In genomic region chr11:64629103-64629502, GRCh38 we compare ENCODE assay signal across 22 cellular contexts. TPM values are rescaled to one million over a fixed set of nuclear protein-coding genes. Genes with fewer than 3 reads are reported as not detected.
DNase-seq lines count a peak whose midpoint lies in the region; ATAC-seq and TF ChIP-seq lines count a peak whose summit lies in the region.
"Had no signal": no experiment of that assay in that cellular context is flagged by ENCODE, and none has a peak within 500 bp of the region (broad histone marks: within the 10 kb centered on the region; RNA-seq: fewer than 3 reads in every experiment).

No MANE protein-coding gene starts in this region.

- intact Hi-C loops in CD4-positive, alpha-beta T cell (cut with DNase I, micrococcal nuclease), result no loop called here
- intact Hi-C loops in psoas muscle (cut with DNase I), result no loop called here

- ATAC-seq in central memory CD8-positive, alpha-beta T cell (replicated peaks; ENCODE audit: extremely low read depth, poor library complexity, severe bottlenecking), result no peak
- no peak for ATAC-seq in CD4-positive, alpha-beta T cell (ENCODE audit: poor library complexity)
- ATAC-seq in psoas muscle, result no peak
- ATAC-seq: GM12878 had no signal

- peaks cover 14% of the 10 kb centered on the region for H3K4me1 ChIP-seq in muscle layer of colon (ENCODE audit: insufficient read depth, low read length)
- peaks cover 16% of the 10 kb centered on the region for H3K4me1 ChIP-seq in stomach smooth muscle (ENCODE audit: control insufficient read depth, insufficient read depth, low read length)
- H3K4me1 ChIP-seq in psoas muscle, result no peaks in the 10 kb centered on the region

- peaks cover 15% of the 10 kb centered on the region for H3K4me1 Mint-ChIP-seq in central memory CD8-positive, alpha-beta T cell
- peaks cover 9% of the 10 kb centered on the region for H3K4me1 Mint-ChIP-seq in CD4-positive, alpha-beta T cell (ENCODE audit: low read depth)

- H3K9me3 ChIP-seq in muscle layer of colon (ENCODE audit: low read length) (no peaks in the 10 kb centered on the region), stomach smooth muscle (ENCODE audit: control insufficient read depth in 2 of 2, low read length in 2 of 2) (no peaks in the 10 kb centered on the region), psoas muscle (no peaks in the 10 kb centered on the region)
- H3K9me3 ChIP-seq in CD4-positive, alpha-beta T cell (ENCODE audit: control insufficient read depth, low read length), result no peaks in the 10 kb centered on the region

- WGBS in psoas muscle, 3 donors, result 91 to 93% (median 93%) methylated on average over 6 of the region's 6 CpGs

- peaks cover 53% of the 10 kb centered on the region for H3K36me3 ChIP-seq in muscle layer of colon (ENCODE audit: insufficient read depth, low read length)
- H3K36me3 ChIP-seq in stomach smooth muscle (ENCODE audit: control insufficient read depth in 2 of 2, insufficient read depth in 2 of 2, low read length in 2 of 2), result no peaks in the 10 kb centered on the region
- H3K36me3 ChIP-seq in psoas muscle (ENCODE audit: insufficient read depth in 1 of 2, low read depth in 1 of 2), result no peaks in the 10 kb centered on the region

- no peak for DNase-seq in central memory CD8-positive, alpha-beta T cell (ENCODE audit: low spot score in 2 of 2)
- DNase-seq in middle frontal gyrus (ENCODE audit: extremely low spot score, low spot score) (no peak), psoas muscle (no peak), NCI-H2227 (lab: John Stamatoyannopoulos, UW; ENCODE audit: unreplicated experiment) (no peak)
- DNase-seq in CD4-positive, alpha-beta T cell, result no peak
- DNase-seq: CD4-positive, CD25-positive, alpha-beta regulatory T cell; CD8-positive, alpha-beta memory T cell; DMS 273 treated with DMSO at 0.1 percent for 48 hours; DMS79; EL; GDM1; GM23248; H9 had no signal

- CTCF ChIA-PET in CD4-positive, alpha-beta T cell (lab: Charles Lee), result no interaction called here

- H3K27ac ChIP-seq in angular gyrus (ENCODE audit: low read depth, low read length), result peak overlapping the region; percentile 8
- peak overlapping the region; percentile 61 for H3K27ac ChIP-seq in muscle layer of colon (ENCODE audit: low read depth, low read length)
- peak overlapping the region; percentile 58 for H3K27ac ChIP-seq in stomach smooth muscle (ENCODE audit: low read length)
- no peak overlapping the region for H3K27ac ChIP-seq in CD4-positive, alpha-beta T cell (ENCODE audit: low read depth, low read length)
- no peak overlapping the region for H3K27ac ChIP-seq in psoas muscle
- H3K27ac ChIP-seq: C4-2B, GM23248 had no signal

- H3K27ac Mint-ChIP-seq in central memory CD8-positive, alpha-beta T cell (ENCODE audit: low read depth), result peak overlapping the region; percentile 38
- no peak overlapping the region for H3K27ac Mint-ChIP-seq in CD4-positive, alpha-beta T cell

- H3K27me3 ChIP-seq in muscle layer of colon (ENCODE audit: control insufficient read depth in 1 of 2, insufficient read depth in 2 of 2, low read length in 2 of 2) (no peaks in the 10 kb centered on the region), stomach smooth muscle (ENCODE audit: control insufficient read depth in 1 of 2, insufficient read depth in 2 of 2, low read length in 2 of 2) (no peaks in the 10 kb centered on the region), psoas muscle (ENCODE audit: insufficient read depth in 3 of 3, low read length in 2 of 3) (peaks cover 0 to 3% (median 0%) of the 10 kb centered on the region in 3 donors)
- H3K27me3 ChIP-seq in CD4-positive, alpha-beta T cell (ENCODE audit: control insufficient read depth, insufficient read depth, low read length), result no peaks in the 10 kb centered on the region

- no peak for TF ChIP-seq CTCF in CD4-positive, alpha-beta T cell (IDR thresholded peaks at IDR 0.05)
- no peak for TF ChIP-seq CTCF in psoas muscle (IDR thresholded peaks at IDR 0.05)

- no peaks in the 10 kb centered on the region for H3K36me3 Mint-ChIP-seq in central memory CD8-positive, alpha-beta T cell (ENCODE audit: insufficient read depth)
- H3K36me3 Mint-ChIP-seq in CD4-positive, alpha-beta T cell (ENCODE audit: low read depth), result no peaks in the 10 kb centered on the region
- H3K36me3 Mint-ChIP-seq: CD4-positive, CD25-positive, alpha-beta regulatory T cell; CD8-positive, alpha-beta memory T cell had no signal

- H3K27me3 Mint-ChIP-seq in central memory CD8-positive, alpha-beta T cell, result peaks cover 2% of the 10 kb centered on the region
- peaks cover 5% of the 10 kb centered on the region for H3K27me3 Mint-ChIP-seq in CD4-positive, alpha-beta T cell

- H3K4me3 Mint-ChIP-seq in central memory CD8-positive, alpha-beta T cell, result no peak overlapping the region
- H3K4me3 Mint-ChIP-seq in CD4-positive, alpha-beta T cell, result no peak overlapping the region
- H3K4me3 Mint-ChIP-seq: CD4-positive, CD25-positive, alpha-beta regulatory T cell; CD8-positive, alpha-beta memory T cell; H9 had no signal

- H3K9ac ChIP-seq in muscle layer of colon (ENCODE audit: low read length) (no peak overlapping the region), stomach smooth muscle (ENCODE audit: low read length in 2 of 2) (no peak overlapping the region)
- H3K9ac ChIP-seq: GM23248 had no signal

- H3K4me3 ChIP-seq in muscle layer of colon (ENCODE audit: low read depth in 1 of 2, low read length in 2 of 2) (peak overlapping the region in 1 of 2 donors; percentile 6), stomach smooth muscle (ENCODE audit: low read length in 2 of 2) (peak overlapping the region in 1 of 2 donors; percentile 44), psoas muscle (no peak overlapping the region)
- H3K4me3 ChIP-seq: GM12878, GM23248 had no signal

- no peaks in the 10 kb centered on the region for H3K9me3 Mint-ChIP-seq in central memory CD8-positive, alpha-beta T cell
- H3K9me3 Mint-ChIP-seq in CD4-positive, alpha-beta T cell, result no peaks in the 10 kb centered on the region
- H3K9me3 Mint-ChIP-seq: CD8-positive, alpha-beta memory T cell had no signal

- POLR2A ChIA-PET in CD4-positive, alpha-beta T cell (lab: Charles Lee), result no interaction called here

RNA-seq across cellular contexts. Expression of gene SLC22A12, which starts 38.1 kb away (rescaled TPM):
- not detected for total RNA-seq in CD4-positive, alpha-beta T cell
- not detected for total RNA-seq in psoas muscle
- not detected for polyA plus RNA-seq in psoas muscle
- total RNA-seq: A172; A673; CD4-positive, CD25-positive, alpha-beta regulatory T cell; CD8-positive, alpha-beta memory T cell; GM12878; GM23248; H4; H9 had no signal
- polyA plus RNA-seq: BJ; CD4-positive, CD25-positive, alpha-beta regulatory T cell; CD8-positive, alpha-beta memory T cell; GM12878; GM23248 had no signal

Comparison
In these comparisons a context has a peak if more than half of its experiments do, and no peak if none do; other contexts are left out.
1. H3K27ac ChIP-seq: peak in angular gyrus (single experiment), muscle layer of colon (single experiment) and stomach smooth muscle (single experiment); none in CD4-positive, alpha-beta T cell (single experiment) and psoas muscle (single experiment).